In the genomic region with DNA sequence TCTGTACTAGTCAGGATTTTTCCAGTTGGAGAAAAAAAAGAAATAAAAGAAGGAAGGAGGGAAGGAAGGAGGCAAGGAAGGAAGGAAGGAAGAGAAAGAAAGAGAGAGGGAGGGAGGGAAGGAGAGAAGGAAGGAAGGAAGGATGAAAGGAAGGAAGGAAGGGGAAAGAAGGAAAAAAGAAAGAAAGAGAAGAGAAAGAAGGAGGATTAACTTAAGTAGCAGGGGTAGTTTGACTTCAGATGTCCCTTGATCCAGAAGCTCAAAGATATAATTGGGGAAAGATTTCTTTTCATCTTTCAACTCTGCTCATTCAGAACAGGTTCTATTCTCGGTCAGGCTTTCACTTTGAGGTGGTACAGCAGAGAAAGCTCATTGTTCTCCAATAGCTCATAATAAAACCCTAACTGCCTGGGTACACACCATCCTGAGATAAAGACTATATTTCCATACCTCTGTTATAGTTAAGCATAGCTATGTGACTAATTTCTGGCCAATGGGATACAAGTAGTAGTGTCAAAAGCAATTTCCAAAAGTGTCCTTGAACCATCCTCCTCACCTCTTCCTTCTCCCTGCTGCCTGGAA, we compare ENCODE assay signal across 29 cellular contexts. TPM values are rescaled to one million over a fixed set of nuclear protein-coding genes. Genes with fewer than 3 reads are reported as not detected.
DNase-seq lines count a peak whose midpoint lies in the region; ATAC-seq and TF ChIP-seq lines count a peak whose summit lies in the region.
"Had no signal": no experiment of that assay in that cellular context is flagged by ENCODE, and none has a peak within 500 bp of the region (broad histone marks: within the 10 kb centered on the region; RNA-seq: fewer than 3 reads in every experiment).

No MANE protein-coding gene starts in this region.

- peaks cover 29% of the 10 kb centered on the region for H3K4me1 ChIP-seq in CD8-positive, alpha-beta T cell (ENCODE audit: insufficient read depth, low read length)
- peaks cover 5% of the 10 kb centered on the region for H3K4me1 ChIP-seq in mucosa of descending colon (ENCODE audit: low read depth)
- peaks cover 12% of the 10 kb centered on the region for H3K4me1 ChIP-seq in OCI-LY7 (ENCODE audit: insufficient read depth, low read length, poor library complexity, severe bottlenecking)
- H3K4me1 ChIP-seq: left ventricle myocardium inferior, uterus had no signal

- H3K27ac Mint-ChIP-seq in activated CD4-positive, alpha-beta T cell treated with anti-CD3 and anti-CD28 coated beads, Interleukin-2, amount 10 ng/mL, durations not matched to agents 7 days and 5 days, result peak overlapping the region; percentile 58
- H3K27ac Mint-ChIP-seq in CD8-positive, alpha-beta T cell, result peak overlapping the region; percentile 7
- H3K27ac Mint-ChIP-seq in T-helper 17 cell, result peak overlapping the region; percentile 87
- H3K27ac Mint-ChIP-seq: stimulated activated naive CD8-positive, alpha-beta T cell treated with anti-CD3 and anti-CD28 coated beads, Interleukin-15, Interleukin-2, amounts not matched to agents 100 ng/mL and 50 ng/mL, for 24 hours had no signal

- peaks cover 8% of the 10 kb centered on the region for H3K36me3 Mint-ChIP-seq in activated CD4-positive, alpha-beta T cell treated with anti-CD3 and anti-CD28 coated beads, Interleukin-2, amount 10 ng/mL, durations not matched to agents 7 days and 5 days (ENCODE audit: low read depth)
- no peaks in the 10 kb centered on the region for H3K36me3 Mint-ChIP-seq in CD8-positive, alpha-beta T cell
- no peaks in the 10 kb centered on the region for H3K36me3 Mint-ChIP-seq in T-helper 17 cell (ENCODE audit: low read depth)

- CTCF ChIA-PET in activated CD4-positive, alpha-beta T cell treated with anti-CD3 and anti-CD28 coated beads, Interleukin-2, amount 10 ng/mL, durations not matched to agents 7 days and 5 days (lab: Charles Lee), result interaction anchor here (1.0 to 1.3 kb wide), 2 partner anchors 12 kb away, joined by 3 to 5 read pairs; no protein-coding TSS in a partner anchor
- CTCF ChIA-PET in CD8-positive, alpha-beta T cell (lab: Charles Lee), result interaction anchor here (0.8 to 1.2 kb wide), 3 partner anchors 17 to 47 kb away, joined by 3 read pairs; no protein-coding TSS in a partner anchor
- CTCF ChIA-PET in OCI-LY7 (lab: Charles Lee; ENCODE audit: unreplicated experiment), result no interaction called here

- BruUV-seq in OCI-LY7 (replicated peaks; lab: Mats Ljungman, UMichigan), result no TSS peak

- no peaks in the 10 kb centered on the region for H3K36me3 ChIP-seq in CD8-positive, alpha-beta T cell (ENCODE audit: insufficient read depth, low read length)
- H3K36me3 ChIP-seq in mucosa of descending colon (ENCODE audit: low read depth) (no peaks in the 10 kb centered on the region), OCI-LY7 (ENCODE audit: insufficient read depth, low read length) (no peaks in the 10 kb centered on the region)
- H3K36me3 ChIP-seq: brain microvascular endothelial cell, left ventricle myocardium inferior, thoracic aorta, uterus had no signal

- H3K9me3 ChIP-seq in CD8-positive, alpha-beta T cell (ENCODE audit: low read length), result no peaks in the 10 kb centered on the region
- H3K9me3 ChIP-seq in T-helper 17 cell (ENCODE audit: control insufficient read depth, low read length, poor library complexity, severe bottlenecking) (no peaks in the 10 kb centered on the region), mucosa of descending colon (no peaks in the 10 kb centered on the region), OCI-LY7 (ENCODE audit: low read length) (no peaks in the 10 kb centered on the region)
- H3K9me3 ChIP-seq: left ventricle myocardium inferior, thoracic aorta, uterus had no signal

- peaks cover 9% of the 10 kb centered on the region for H3K9me3 Mint-ChIP-seq in activated CD4-positive, alpha-beta T cell treated with anti-CD3 and anti-CD28 coated beads, Interleukin-2, amount 10 ng/mL, durations not matched to agents 7 days and 5 days
- H3K9me3 Mint-ChIP-seq in CD8-positive, alpha-beta T cell, result no peaks in the 10 kb centered on the region
- H3K9me3 Mint-ChIP-seq: CD8-positive, alpha-beta memory T cell had no signal

- peaks cover 47% of the 10 kb centered on the region for H3K4me1 Mint-ChIP-seq in activated CD4-positive, alpha-beta T cell treated with anti-CD3 and anti-CD28 coated beads, Interleukin-2, amount 10 ng/mL, durations not matched to agents 7 days and 5 days
- peaks cover 45% of the 10 kb centered on the region for H3K4me1 Mint-ChIP-seq in CD8-positive, alpha-beta T cell (ENCODE audit: low read depth)
- peaks cover 35% of the 10 kb centered on the region for H3K4me1 Mint-ChIP-seq in T-helper 17 cell

- TF ChIP-seq CTCF in CD8-positive, alpha-beta T cell (IDR thresholded peaks at IDR 0.05), result no peak
- TF ChIP-seq CTCF in mucosa of descending colon (IDR thresholded peaks at IDR 0.05) (no peak), OCI-LY7 (conservative IDR thresholded peaks at IDR 0.05; ENCODE audit: low read length) (no peak)

- H3K9me2 ChIP-seq in OCI-LY7 (ENCODE audit: insufficient read depth, low read length), result no peaks in the 10 kb centered on the region

- DNase-seq in activated CD4-positive, alpha-beta T cell treated with anti-CD3 and anti-CD28 coated beads, Interleukin-2, amount 10 ng/mL, durations not matched to agents 7 days and 5 days, result no peak
- DNase-seq in activated CD4-positive, alpha-beta T cell treated with anti-CD3 and anti-CD28 coated beads for 1 hour, result no peak
- DNase-seq in CD8-positive, alpha-beta T cell, result no peak
- DNase-seq in T-helper 17 cell, result no peak
- no peak for DNase-seq in mucosa of descending colon
- DNase-seq in NCI-H1092 treated with DMSO at 0.1 percent for 48 hours (lab: John Stamatoyannopoulos, UW), result no peak
- no peak for DNase-seq in OCI-LY7 (ENCODE audit: low spot score)
- DNase-seq: activated CD8-positive, alpha-beta memory T cell treated with anti-CD3 and anti-CD28 coated beads, Interleukin-2, amount 50 U/mL, for 48 hours; activated effector memory CD4-positive, alpha-beta T cell treated with Interleukin-2 at 50 U/mL for 16 hours; amygdala; brain microvascular endothelial cell; CD8-positive, alpha-beta memory T cell; head of caudate nucleus; KBM-7; left ventricle myocardium inferior; mesenchymal stem cell; NCI-H1417; NCI-H2081 treated with DMSO at 0.1 percent for 48 hours; NCI-H226; Right ventricle myocardium superior; small intestine; stimulated activated CD4-positive, alpha-beta T cell treated with anti-CD3 and anti-CD28 coated beads, Interleukin-1b, Interleukin-23, amount 100 ng/mL, for 48 hours; T-helper 9 cell; uterus had no signal

- POLR2A ChIA-PET in activated CD4-positive, alpha-beta T cell treated with anti-CD3 and anti-CD28 coated beads, Interleukin-2, amount 10 ng/mL, durations not matched to agents 7 days and 5 days (lab: Charles Lee), result no interaction called here
- POLR2A ChIA-PET in CD8-positive, alpha-beta T cell (lab: Charles Lee), result interaction anchor here (0.9 to 1.3 kb wide), 3 partner anchors 22 to 567 kb away, joined by 3 to 7 read pairs (median 4); a partner anchor contains a TSS
- POLR2A ChIA-PET in OCI-LY7 (lab: Charles Lee), result interaction anchor here (0.6 to 0.7 kb wide), 2 partner anchors 23 to 125 kb away, joined by 3 read pairs; no protein-coding TSS in a partner anchor

- no peak overlapping the region for H3K4me2 ChIP-seq in OCI-LY7 (ENCODE audit: low read length)

- intact Hi-C loops in CD8-positive, alpha-beta T cell (cut with DNase I, micrococcal nuclease), result loop anchor here in 1 of 2 experiments (5.0 kb wide), 1 partner anchor 42 kb away; no protein-coding TSS in a partner anchor
- intact Hi-C loops in mucosa of descending colon (cut with DNase I, micrococcal nuclease) (no loop called here), OCI-LY7 (cut with micrococcal nuclease; ENCODE audit: unreplicated experiment) (no loop called here)

- H2AFZ ChIP-seq in OCI-LY7 (ENCODE audit: low read length), result no peak overlapping the region

- no peak overlapping the region for H3K27ac ChIP-seq in CD8-positive, alpha-beta T cell (ENCODE audit: low read depth, low read length)
- no peak overlapping the region for H3K27ac ChIP-seq in OCI-LY7 (ENCODE audit: low read depth, low read length, poor library complexity, severe bottlenecking)
- H3K27ac ChIP-seq: brain microvascular endothelial cell, left ventricle myocardium inferior, thoracic aorta, uterus had no signal

- H3K27me3 Mint-ChIP-seq in activated CD4-positive, alpha-beta T cell treated with anti-CD3 and anti-CD28 coated beads, Interleukin-2, amount 10 ng/mL, durations not matched to agents 7 days and 5 days, result no peaks in the 10 kb centered on the region
- H3K27me3 Mint-ChIP-seq in CD8-positive, alpha-beta T cell (ENCODE audit: low read depth), result no peaks in the 10 kb centered on the region
- no peaks in the 10 kb centered on the region for H3K27me3 Mint-ChIP-seq in T-helper 17 cell
- H3K27me3 Mint-ChIP-seq: stimulated activated naive CD8-positive, alpha-beta T cell treated with anti-CD3 and anti-CD28 coated beads, Interleukin-15, Interleukin-2, amounts not matched to agents 100 ng/mL and 50 ng/mL, for 24 hours had no signal

- H4K20me1 ChIP-seq in OCI-LY7 (ENCODE audit: insufficient read depth, low read length), result no peaks in the 10 kb centered on the region

- no peak for ATAC-seq in CD8-positive, alpha-beta T cell
- ATAC-seq in T-helper 17 cell, result no peak
- peak; percentile 55 for ATAC-seq in mucosa of descending colon
- no peak for ATAC-seq in GM18858 (IDR thresholded peaks at IDR 0.05; ENCODE audit: unreplicated experiment)
- ATAC-seq: esophagus mucosa, SK-N-SH treated with all-trans-retinoic acid at 6 μM for 48 hours had no signal

- H3K4me3 Mint-ChIP-seq in activated CD4-positive, alpha-beta T cell treated with anti-CD3 and anti-CD28 coated beads, Interleukin-2, amount 10 ng/mL, durations not matched to agents 7 days and 5 days, result peak overlapping the region; percentile 9
- no peak overlapping the region for H3K4me3 Mint-ChIP-seq in CD8-positive, alpha-beta T cell
- peak overlapping the region; percentile 76 for H3K4me3 Mint-ChIP-seq in T-helper 17 cell
- H3K4me3 Mint-ChIP-seq: stimulated activated naive CD8-positive, alpha-beta T cell treated with anti-CD3 and anti-CD28 coated beads, Interleukin-15, Interleukin-2, amounts not matched to agents 100 ng/mL and 50 ng/mL, for 24 hours had no signal

- H3K79me2 ChIP-seq in OCI-LY7 (ENCODE audit: insufficient read depth, low read depth, low read length), result no peaks in the 10 kb centered on the region

- no peaks in the 10 kb centered on the region for H3K27me3 ChIP-seq in CD8-positive, alpha-beta T cell (ENCODE audit: insufficient read depth, low read length)
- H3K27me3 ChIP-seq: uterus had no signal

- H3K4me3 ChIP-seq in CD8-positive, alpha-beta T cell (ENCODE audit: low read depth, low read length), result no peak overlapping the region
- H3K4me3 ChIP-seq in mucosa of descending colon (no peak overlapping the region), OCI-LY7 (ENCODE audit: low read depth, low read length, poor library complexity, severe bottlenecking) (no peak overlapping the region)
- H3K4me3 ChIP-seq: left ventricle myocardium inferior, thoracic aorta, uterus had no signal

RNA-seq across cellular contexts. Expression of a gene that starts 23.5 kb away (rescaled TPM):
- 100 to 1,000 TPM; 143 to 178 TPM for total RNA-seq in activated CD4-positive, alpha-beta T cell treated with anti-CD3 and anti-CD28 coated beads, Interleukin-2, amount 10 ng/mL, durations not matched to agents 7 days and 5 days
- total RNA-seq in CD8-positive, alpha-beta T cell, result 10 to 100 TPM; 80.4 to 85.7 TPM
- total RNA-seq in T-helper 17 cell (100 to 1,000 TPM; 125 to 151 TPM), mucosa of descending colon (100 to 1,000 TPM in 1 of 3 donors, 10 to 100 TPM in 2; 86.0 to 118 (median 94.3) TPM), OCI-LY7 (2022) (122 and 123 TPM in 2 replicates)
- 65.7 and 93.5 TPM in 2 replicates for total RNA-seq in OCI-LY7 (2014; rRNA removed; shearing (Covaris generic))

Comparison
In these comparisons a context has a peak if more than half of its experiments do, and no peak if none do; other contexts are left out.
1. H3K27ac Mint-ChIP-seq: peak in every context shown above with its lines; median percentile 87 in T-helper 17 cell; 58 in activated CD4-positive, alpha-beta T cell treated with anti-CD3 and anti-CD28 coated beads, Interleukin-2, amount 10 ng/mL, durations not matched to agents 7 days and 5 days; 7 in CD8-positive, alpha-beta T cell.